Comparison of ENCODE assay signal across 12 cellular contexts in the genomic region with DNA sequence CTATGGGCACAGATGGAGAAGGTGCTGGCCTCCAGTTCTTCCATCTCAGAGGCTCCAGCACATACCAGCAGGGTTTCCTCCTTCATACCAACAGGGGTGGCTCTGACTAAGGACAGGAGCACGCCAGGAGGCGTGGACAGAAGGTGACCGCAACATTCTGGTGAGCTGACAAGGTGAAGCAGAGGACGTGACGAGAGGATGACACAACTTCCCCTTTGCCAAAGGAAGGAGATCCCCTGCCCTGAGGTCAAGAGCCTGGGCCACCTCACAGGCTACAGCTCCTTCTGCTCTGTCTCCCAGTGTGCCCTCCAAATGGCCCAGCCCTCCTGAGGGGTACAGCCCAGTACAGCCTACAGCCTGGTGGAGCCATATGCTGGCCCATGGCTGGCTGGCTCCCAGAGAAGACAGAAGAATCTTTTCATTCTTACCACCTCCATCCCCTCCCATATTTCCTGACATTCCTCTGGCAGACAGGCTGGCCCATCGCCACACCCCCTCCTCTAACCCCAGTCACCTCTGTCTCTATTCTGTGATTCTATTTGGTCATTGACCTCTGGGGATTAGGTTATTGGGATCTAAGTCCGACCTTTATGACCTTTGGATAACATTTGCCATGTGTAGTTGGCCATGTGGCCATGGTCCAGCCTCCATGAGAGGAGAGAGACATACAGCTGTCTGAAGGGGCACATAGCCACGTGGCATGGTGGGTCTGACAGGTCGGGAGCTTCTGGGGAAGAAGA. TPM values are rescaled to one million over a fixed set of nuclear protein-coding genes. Genes with fewer than 3 reads are reported as not detected.
A peak's percentile ranks its signal among the peaks of the same experiment; 100 is the strongest.
DNase-seq lines count a peak whose midpoint lies in the region; ATAC-seq, FAIRE-seq and TF ChIP-seq lines count a peak whose summit lies in the region.
"Had no signal": no experiment of that assay in that cellular context is flagged by ENCODE, and none has a peak within 500 bp of the region (broad histone marks: within the 10 kb centered on the region; RNA-seq: fewer than 3 reads in every experiment).

No MANE protein-coding gene starts in this region.

- no peak for TF ChIP-seq CTCF in NB4 (IDR thresholded peaks at IDR 0.05; ENCODE audit: low read depth, low read length)
- no peak for TF ChIP-seq CTCF in coronary artery (IDR thresholded peaks at IDR 0.05)
- TF ChIP-seq CTCF in GM13977 (IDR thresholded peaks at IDR 0.05; ENCODE audit: extremely low read depth, insufficient read depth, missing control alignments): no peak

- peak; percentile 38 for ATAC-seq in activated CD8-positive, alpha-beta memory T cell treated with anti-CD3 and anti-CD28 coated beads, Interleukin-2, amount 10 ng/mL, durations not matched to agents 7 days and 5 days
- peak; percentile 43 for ATAC-seq in stimulated activated memory B cell treated with anti-CD40 and anti-IgM and Interleukin-4, amounts not matched to agents 10 μg/mL and 1 μg/mL and 100 μg/mL, for 72 hours
- ATAC-seq: gastrocnemius medialis had no signal

- CTCF ChIA-PET in activated CD8-positive, alpha-beta memory T cell treated with anti-CD3 and anti-CD28 coated beads, Interleukin-2, amount 10 ng/mL, durations not matched to agents 7 days and 5 days (lab: Charles Lee): interaction anchor here (0.9 kb wide), 1 partner anchor 92 kb away, joined by 3 read pairs; no protein-coding TSS in a partner anchor

- H3K4me3 ChIP-seq in NB4 (ENCODE audit: low read depth, low read length) (no peak overlapping the region), coronary artery (no peak overlapping the region)
- H3K4me3 ChIP-seq: gastrocnemius medialis, smooth muscle cell had no signal

- H3K36me3 Mint-ChIP-seq in activated CD8-positive, alpha-beta memory T cell treated with anti-CD3 and anti-CD28 coated beads, Interleukin-2, amount 10 ng/mL, durations not matched to agents 7 days and 5 days: no peaks in the 10 kb centered on the region
- H3K36me3 Mint-ChIP-seq in stimulated activated memory B cell treated with anti-CD40 and anti-IgM and Interleukin-4, amounts not matched to agents 10 μg/mL and 1 μg/mL and 100 μg/mL, for 72 hours: no peaks in the 10 kb centered on the region
- H3K36me3 Mint-ChIP-seq: stimulated activated naive B cell treated with anti-CD40 and anti-IgM and Interleukin-4, amounts not matched to agents 10 μg/mL and 1 μg/mL and 100 μg/mL, for 72 hours had no signal

- no peak for FAIRE-seq in frontal cortex (lab: Jason Lieb, UNC)

- H3K4me1 Mint-ChIP-seq in activated CD8-positive, alpha-beta memory T cell treated with anti-CD3 and anti-CD28 coated beads, Interleukin-2, amount 10 ng/mL, durations not matched to agents 7 days and 5 days: peaks cover 19% of the 10 kb centered on the region
- H3K4me1 Mint-ChIP-seq in stimulated activated memory B cell treated with anti-CD40 and anti-IgM and Interleukin-4, amounts not matched to agents 10 μg/mL and 1 μg/mL and 100 μg/mL, for 72 hours: peaks cover 22% of the 10 kb centered on the region

- no peak overlapping the region for H3K27ac ChIP-seq in coronary artery
- H3K27ac ChIP-seq: gastrocnemius medialis had no signal

- H3K27me3 Mint-ChIP-seq in activated CD8-positive, alpha-beta memory T cell treated with anti-CD3 and anti-CD28 coated beads, Interleukin-2, amount 10 ng/mL, durations not matched to agents 7 days and 5 days: no peaks in the 10 kb centered on the region
- peaks cover 21% of the 10 kb centered on the region for H3K27me3 Mint-ChIP-seq in stimulated activated memory B cell treated with anti-CD40 and anti-IgM and Interleukin-4, amounts not matched to agents 10 μg/mL and 1 μg/mL and 100 μg/mL, for 72 hours

- H3K9me3 Mint-ChIP-seq in activated CD8-positive, alpha-beta memory T cell treated with anti-CD3 and anti-CD28 coated beads, Interleukin-2, amount 10 ng/mL, durations not matched to agents 7 days and 5 days (ENCODE audit: low read depth): no peaks in the 10 kb centered on the region
- H3K9me3 Mint-ChIP-seq in stimulated activated memory B cell treated with anti-CD40 and anti-IgM and Interleukin-4, amounts not matched to agents 10 μg/mL and 1 μg/mL and 100 μg/mL, for 72 hours: no peaks in the 10 kb centered on the region
- H3K9me3 Mint-ChIP-seq: stimulated activated naive B cell treated with anti-CD40 and anti-IgM and Interleukin-4, amounts not matched to agents 10 μg/mL and 1 μg/mL and 100 μg/mL, for 72 hours had no signal

- TF ChIP-seq POLR2A in NB4 (IDR thresholded peaks at IDR 0.05; ENCODE audit: extremely low read depth, insufficient read length): no peak

- no peak overlapping the region for H3K27ac Mint-ChIP-seq in activated CD8-positive, alpha-beta memory T cell treated with anti-CD3 and anti-CD28 coated beads, Interleukin-2, amount 10 ng/mL, durations not matched to agents 7 days and 5 days
- no peak overlapping the region for H3K27ac Mint-ChIP-seq in stimulated activated memory B cell treated with anti-CD40 and anti-IgM and Interleukin-4, amounts not matched to agents 10 μg/mL and 1 μg/mL and 100 μg/mL, for 72 hours
- H3K27ac Mint-ChIP-seq: stimulated activated naive B cell treated with anti-CD40 and anti-IgM and Interleukin-4, amounts not matched to agents 10 μg/mL and 1 μg/mL and 100 μg/mL, for 72 hours had no signal

- in situ Hi-C loops in GM13977 (cut with MboI; ENCODE audit: low pct_unique_long_range_greater_than_20kb, low sequenced_read_pairs, unreplicated experiment): no loop called here

- DNase-seq in activated CD8-positive, alpha-beta memory T cell treated with anti-CD3 and anti-CD28 coated beads, Interleukin-2, amount 10 ng/mL, durations not matched to agents 7 days and 5 days: no peak
- no peak for DNase-seq in activated CD8-positive, alpha-beta memory T cell treated with anti-CD3 and anti-CD28 coated beads, Interleukin-2, amount 50 U/mL, for 4 hours
- DNase-seq in NB4 (ENCODE audit: low read depth) (peak; percentile 51), coronary artery (ENCODE audit: low spot score) (peak; percentile 47), dedifferentiated amniotic fluid mesenchymal stem cell (ENCODE audit: extremely low spot score) (no peak), frontal cortex (ENCODE audit: low spot score in 2 of 2) (no peak), GM13977 (ENCODE audit: low spot score) (no peak)
- DNase-seq: gastrocnemius medialis; NCI-H2029; stimulated activated naive B cell treated with anti-CD40 and anti-IgM and Interleukin-4, amounts not matched to agents 10 μg/mL and 1 μg/mL and 100 μg/mL, for 72 hours had no signal

- no peak overlapping the region for H3K4me3 Mint-ChIP-seq in activated CD8-positive, alpha-beta memory T cell treated with anti-CD3 and anti-CD28 coated beads, Interleukin-2, amount 10 ng/mL, durations not matched to agents 7 days and 5 days
- H3K4me3 Mint-ChIP-seq in stimulated activated memory B cell treated with anti-CD40 and anti-IgM and Interleukin-4, amounts not matched to agents 10 μg/mL and 1 μg/mL and 100 μg/mL, for 72 hours: no peak overlapping the region
- H3K4me3 Mint-ChIP-seq: stimulated activated naive B cell treated with anti-CD40 and anti-IgM and Interleukin-4, amounts not matched to agents 10 μg/mL and 1 μg/mL and 100 μg/mL, for 72 hours had no signal

RNA-seq across cellular contexts. Expression of a gene that starts 5.1 kb away (rescaled TPM):
- 1 to 10 TPM; 1.3 to 2.5 TPM for total RNA-seq in activated CD8-positive, alpha-beta memory T cell treated with anti-CD3 and anti-CD28 coated beads, Interleukin-2, amount 10 ng/mL, durations not matched to agents 7 days and 5 days
- 0.82 TPM for total RNA-seq in frontal cortex

RNA-seq across cellular contexts. Expression of a gene that starts 17.9 kb away (rescaled TPM):
- 1 to 10 TPM in 1 of 2 experiments, under 1 TPM in 1; 0.70 to 1.5 TPM for total RNA-seq in activated CD8-positive, alpha-beta memory T cell treated with anti-CD3 and anti-CD28 coated beads, Interleukin-2, amount 10 ng/mL, durations not matched to agents 7 days and 5 days
- total RNA-seq in frontal cortex: 1.6 TPM

RNA-seq across cellular contexts. Expression of a gene that starts 47.3 kb away (rescaled TPM):
- total RNA-seq in activated CD8-positive, alpha-beta memory T cell treated with anti-CD3 and anti-CD28 coated beads, Interleukin-2, amount 10 ng/mL, durations not matched to agents 7 days and 5 days: under 1 TPM in 1 of 2 experiments, not detected in 1; 0.91 TPM
- total RNA-seq in frontal cortex: not detected
- total RNA-seq: smooth muscle cell had no signal

Comparison
In these comparisons a context has a peak if more than half of its experiments do, and no peak if none do; other contexts are left out.
1. DNase-seq: peak in NB4 (single experiment) and coronary artery (single experiment); none in activated CD8-positive, alpha-beta memory T cell treated with anti-CD3 and anti-CD28 coated beads, Interleukin-2, amount 10 ng/mL, durations not matched to agents 7 days and 5 days (single experiment), activated CD8-positive, alpha-beta memory T cell treated with anti-CD3 and anti-CD28 coated beads, Interleukin-2, amount 50 U/mL, for 4 hours (single experiment), dedifferentiated amniotic fluid mesenchymal stem cell (single experiment), frontal cortex (0 of 2) and GM13977 (single experiment).